Comparison of ENCODE assay signal across 17 cellular contexts in genomic region chr10:101055416-101055815, GRCh38. TPM values are rescaled to one million over a fixed set of nuclear protein-coding genes. Genes with fewer than 3 reads are reported as not detected.
DNase-seq lines count a peak whose midpoint lies in the region; ATAC-seq and TF ChIP-seq lines count a peak whose summit lies in the region.
"Had no signal": no experiment of that assay in that cellular context is flagged by ENCODE, and none has a peak within 500 bp of the region (broad histone marks: within the 10 kb centered on the region; RNA-seq: fewer than 3 reads in every experiment).

No MANE protein-coding gene starts in this region.

- no peaks in the 10 kb centered on the region for H3K27me3 ChIP-seq in Karpas-422 (ENCODE audit: low read length)
- H3K27me3 ChIP-seq: SJSA1 had no signal

- H2AFZ ChIP-seq in Karpas-422 (ENCODE audit: low read length): no peak overlapping the region

- H3K4me2 ChIP-seq in Karpas-422 (ENCODE audit: low read depth, low read length, poor library complexity, severe bottlenecking): no peak overlapping the region

- TF ChIP-seq CTCF in GM12864 (IDR thresholded peaks at IDR 0.05; ENCODE audit: low read depth, low read length, missing control alignments): peak; percentile 28
- TF ChIP-seq CTCF in astrocyte of the spinal cord (IDR thresholded peaks at IDR 0.05; ENCODE audit: low read depth, low read length): peak; percentile 25
- TF ChIP-seq CTCF in retinal pigment epithelial cell (conservative IDR thresholded peaks at IDR 0.05; ENCODE audit: low read depth, low read length): peak; percentile 34

- no peak for ATAC-seq in activated naive CD4-positive, alpha-beta T cell treated with anti-CD3 and anti-CD28 coated beads, Interleukin-2, amount 50 U/mL, for 72 hours
- no peak for ATAC-seq in HG03175 (IDR thresholded peaks at IDR 0.05; ENCODE audit: unreplicated experiment)
- ATAC-seq: left lobe of liver; stimulated activated naive B cell treated with anti-CD40 and anti-IgM and Interleukin-4, amounts not matched to agents 10 μg/mL and 1 μg/mL and 100 μg/mL, for 72 hours had no signal

- H3K79me2 ChIP-seq in Karpas-422 (ENCODE audit: low read length): peaks cover 33% of the 10 kb centered on the region

- peaks cover 6 to 16% of the 10 kb centered on the region in 2 donors for H3K36me3 Mint-ChIP-seq in activated naive CD4-positive, alpha-beta T cell treated with anti-CD3 and anti-CD28 coated beads, Interleukin-2, amount 50 U/mL, for 72 hours
- H3K36me3 Mint-ChIP-seq: stimulated activated naive B cell treated with anti-CD40 and anti-IgM and Interleukin-4, amounts not matched to agents 10 μg/mL and 1 μg/mL and 100 μg/mL, for 72 hours had no signal

- peaks cover 28% of the 10 kb centered on the region for H3K4me1 ChIP-seq in Karpas-422 (ENCODE audit: low read length)

- H3K9me3 Mint-ChIP-seq in activated naive CD4-positive, alpha-beta T cell treated with anti-CD3 and anti-CD28 coated beads, Interleukin-2, amount 50 U/mL, for 72 hours: no peaks in the 10 kb centered on the region
- H3K9me3 Mint-ChIP-seq: CD14-positive monocyte; stimulated activated naive B cell treated with anti-CD40 and anti-IgM and Interleukin-4, amounts not matched to agents 10 μg/mL and 1 μg/mL and 100 μg/mL, for 72 hours had no signal

- in situ Hi-C loops in astrocyte of the spinal cord (cut with HindIII; ENCODE audit: low sequenced_read_pairs): no loop called here

- H3K27ac ChIP-seq in Karpas-422 (ENCODE audit: low read length): no peak overlapping the region
- H3K27ac ChIP-seq: SJSA1, tibial artery had no signal

- H3K4me3 ChIP-seq in GM12864 (ENCODE audit: low read depth, low read length) (no peak overlapping the region), Karpas-422 (ENCODE audit: low read length) (no peak overlapping the region), astrocyte of the spinal cord (ENCODE audit: low read depth, low read length) (no peak overlapping the region), retinal pigment epithelial cell (ENCODE audit: low read length) (no peak overlapping the region)
- H3K4me3 ChIP-seq: SJSA1, tibial artery had no signal

- DNase-seq in GM12864 (ENCODE audit: low read depth) (no peak), Karpas-422 (peak; percentile 61), astrocyte of the spinal cord (ENCODE audit: low read depth, low spot score) (no peak), retinal pigment epithelial cell (ENCODE audit: low read depth) (no peak), GM19238 (ENCODE audit: insufficient read length, low spot score) (no peak)
- DNase-seq in activated naive CD4-positive, alpha-beta T cell treated with anti-CD3 and anti-CD28 coated beads, Interleukin-2, amount 50 U/mL, for 72 hours (ENCODE audit: low spot score in 2 of 2): no peak
- DNase-seq: activated gamma-delta T cell; amniotic stem cell; midbrain; NCI-H1694 treated with DMSO at 0.1 percent for 48 hours; stimulated activated naive B cell treated with anti-CD40 and anti-IgM and Interleukin-4, amounts not matched to agents 10 μg/mL and 1 μg/mL and 100 μg/mL, for 72 hours; T-helper 9 cell; tibial artery had no signal

- no peaks in the 10 kb centered on the region for H3K9me2 ChIP-seq in Karpas-422 (replicated peaks; ENCODE audit: insufficient read depth, low read length)

- no peaks in the 10 kb centered on the region for H3K9me3 ChIP-seq in Karpas-422 (ENCODE audit: low read length)
- H3K9me3 ChIP-seq: SJSA1, tibial artery had no signal

- no peaks in the 10 kb centered on the region for H3K36me3 ChIP-seq in Karpas-422 (ENCODE audit: insufficient read depth, low read length)
- H3K36me3 ChIP-seq: SJSA1, tibial artery had no signal

- no peaks in the 10 kb centered on the region for H4K20me1 ChIP-seq in Karpas-422 (ENCODE audit: insufficient read depth, low read depth, low read length)

- H3K27ac Mint-ChIP-seq in activated naive CD4-positive, alpha-beta T cell treated with anti-CD3 and anti-CD28 coated beads, Interleukin-2, amount 50 U/mL, for 72 hours: no peak overlapping the region
- H3K27ac Mint-ChIP-seq: CD14-positive monocyte; stimulated activated naive B cell treated with anti-CD40 and anti-IgM and Interleukin-4, amounts not matched to agents 10 μg/mL and 1 μg/mL and 100 μg/mL, for 72 hours had no signal

- H3K9ac ChIP-seq in Karpas-422 (ENCODE audit: low read length): no peak overlapping the region

RNA-seq across cellular contexts. Expression of gene KAZALD1, which starts 6.4 kb away (rescaled TPM):
- total RNA-seq in Karpas-422 (2014; rRNA removed; shearing (Covaris generic); ENCODE audit: low replicate concordance): 21.5 and 50.1 TPM in 2 replicates
- total RNA-seq in activated naive CD4-positive, alpha-beta T cell treated with anti-CD3 and anti-CD28 coated beads, Interleukin-2, amount 50 U/mL, for 72 hours: 1 to 10 TPM in 1 of 2 donors, under 1 TPM in 1; 0.60 to 1.3 TPM

RNA-seq across cellular contexts. Expression of gene SFXN3, which starts 24.4 kb away (rescaled TPM):
- total RNA-seq in Karpas-422 (2014; rRNA removed; shearing (Covaris generic); ENCODE audit: low replicate concordance): 8.5 and 13.6 TPM in 2 replicates
- 10 to 100 TPM; 36.9 to 43.9 TPM for total RNA-seq in activated naive CD4-positive, alpha-beta T cell treated with anti-CD3 and anti-CD28 coated beads, Interleukin-2, amount 50 U/mL, for 72 hours

RNA-seq across cellular contexts. Expression of gene PDZD7, which starts 24.5 kb away (rescaled TPM):
- 2.6 and 3.0 TPM in 2 replicates for total RNA-seq in Karpas-422 (2014; rRNA removed; shearing (Covaris generic); ENCODE audit: low replicate concordance)
- total RNA-seq in activated naive CD4-positive, alpha-beta T cell treated with anti-CD3 and anti-CD28 coated beads, Interleukin-2, amount 50 U/mL, for 72 hours: 1 to 10 TPM in 1 of 2 donors, under 1 TPM in 1; 0.80 to 1.3 TPM

RNA-seq across cellular contexts. Expression of gene LZTS2, which starts 55.8 kb away (rescaled TPM):
- total RNA-seq in Karpas-422 (2014; rRNA removed; shearing (Covaris generic); ENCODE audit: low replicate concordance): 11.3 and 23.9 TPM in 2 replicates
- 10 to 100 TPM in 1 of 2 donors, 1 to 10 TPM in 1; 6.8 to 19.2 TPM for total RNA-seq in activated naive CD4-positive, alpha-beta T cell treated with anti-CD3 and anti-CD28 coated beads, Interleukin-2, amount 50 U/mL, for 72 hours
